ENCODE assay signal across 8 cellular contexts in genomic region chr15:70504305-70504951, GRCh38.
DNase-seq lines count a peak whose midpoint lies in the region; ATAC-seq, FAIRE-seq and TF ChIP-seq lines count a peak whose summit lies in the region.

No MANE protein-coding gene starts in this region.

- no peaks in the 10 kb centered on the region for H3K36me3 ChIP-seq in liver (ENCODE audit: control insufficient read depth in 4 of 4, insufficient read depth in 3 of 4, low read depth in 1 of 4, low read length in 3 of 4)
- H3K36me3 ChIP-seq in HepG2 (replicated peaks in 1 of 2; ENCODE audit: control insufficient read depth in 1 of 2, insufficient read depth in 2 of 2, low read length in 2 of 2): no peaks in the 10 kb centered on the region
- H3K36me3 ChIP-seq in neuronal stem cell (replicated peaks in 1 of 2; ENCODE audit: control insufficient read depth in 2 of 2, insufficient read depth in 2 of 2, low read length in 2 of 2): no peaks in the 10 kb centered on the region

- H3K36me3 Mint-ChIP-seq in chondrocyte (ENCODE audit: low read depth) (no peaks in the 10 kb centered on the region), endothelial cell (ENCODE audit: low read depth, unreplicated experiment) (no peaks in the 10 kb centered on the region)

- no peaks in the 10 kb centered on the region; the same call in 1 of the 2 replicates for H4K20me1 ChIP-seq in HepG2 (ENCODE audit: insufficient read depth, low read length)

- BruUV-seq in HepG2 (replicated peaks; lab: Mats Ljungman, UMichigan): no TSS peak

- no peak overlapping the region for H2BK120ac ChIP-seq in neuronal stem cell (ENCODE audit: low read depth, low read length)

- in situ Hi-C loops in HepG2 (cut with HindIII; ENCODE audit: extremely low pct_ligation_motif_present, low pct_unique_long_range_greater_than_20kb): no loop called here

- peaks cover 0 to 14% (median under 1%) of the 10 kb centered on the region in 4 donors for H3K4me1 ChIP-seq in liver (ENCODE audit: control insufficient read depth in 4 of 4, insufficient read depth in 4 of 4, low read length in 3 of 4)
- peaks cover 21% of the 10 kb centered on the region for H3K4me1 ChIP-seq in HepG2 (ENCODE audit: insufficient read depth, low read length)
- peaks cover 0 to 17% of the 10 kb centered on the region in 2 donors for H3K4me1 ChIP-seq in neuronal stem cell (ENCODE audit: control insufficient read depth in 2 of 2, insufficient read depth in 1 of 2, low read depth in 1 of 2, low read length in 2 of 2)

- H3K4me2 ChIP-seq in HepG2 (ENCODE audit: low read depth, low read length): no peak overlapping the region
- no peak overlapping the region for H3K4me2 ChIP-seq in neuronal stem cell (ENCODE audit: insufficient read depth, low read length, poor library complexity, severe bottlenecking)

- no peak for ATAC-seq in HepG2
- peak; percentile 48 for ATAC-seq in HG02623 (IDR thresholded peaks at IDR 0.05; ENCODE audit: unreplicated experiment)

- H3K14ac ChIP-seq in neuronal stem cell (ENCODE audit: low read length): peak overlapping the region; percentile 73

- H3K27me3 Mint-ChIP-seq in chondrocyte (ENCODE audit: low read depth): no peaks in the 10 kb centered on the region
- H3K27me3 Mint-ChIP-seq in endothelial cell (ENCODE audit: unreplicated experiment): no peaks in the 10 kb centered on the region

- H3K4me3 ChIP-seq in liver (ENCODE audit: low read depth in 1 of 3, low read length in 3 of 3): no peak overlapping the region
- H3K4me3 ChIP-seq in HepG2 (replicated peaks in 1 of 3; ENCODE audit: insufficient read depth in 1 of 3, low read depth in 2 of 3, low read length in 3 of 3): no peak overlapping the region
- H3K4me3 ChIP-seq in neuronal stem cell (ENCODE audit: low read length in 2 of 2): no peak overlapping the region

- H2BK15ac ChIP-seq in neuronal stem cell (ENCODE audit: low read length): peak overlapping the region; percentile 47

- CTCF ChIA-PET in HepG2 (lab: Yijun Ruan, JAX; ENCODE audit: low intra/inter-chr PET ratio, low total read pairs): no interaction called here

- FAIRE-seq in HepG2 (lab: Jason Lieb, UNC): no peak

- H3K4ac ChIP-seq in neuronal stem cell (ENCODE audit: low read length): no peak overlapping the region

- TF ChIP-seq EP300 in HepG2 (IDR thresholded peaks at IDR 0.05; ENCODE audit: low read depth in 2 of 2, low read length in 2 of 2) (no peak), HepG2 (CRISPR knock-in tag; IDR thresholded peaks at IDR 0.05; ENCODE audit: borderline replicate concordance) (no peak)

- H3K27ac Mint-ChIP-seq in chondrocyte (ENCODE audit: unreplicated experiment): peak overlapping the region; percentile 57
- H3K27ac Mint-ChIP-seq in endothelial cell (ENCODE audit: unreplicated experiment): no peak overlapping the region

- no peak overlapping the region for H4K91ac ChIP-seq in neuronal stem cell (ENCODE audit: low read depth, low read length, poor library complexity)

- TF ChIP-seq RAD21 in liver (IDR thresholded peaks at IDR 0.05) (no peak), HepG2 (CRISPR knock-in tag; IDR thresholded peaks at IDR 0.05) (no peak)

- no peak overlapping the region for H3K4me3 Mint-ChIP-seq in chondrocyte (ENCODE audit: unreplicated experiment)
- H3K4me3 Mint-ChIP-seq in endothelial cell (ENCODE audit: unreplicated experiment): no peak overlapping the region

- peak overlapping the region; percentile 65 for H2AK5ac ChIP-seq in neuronal stem cell (ENCODE audit: low read depth, low read length)

- no peaks in the 10 kb centered on the region for H3K27me3 ChIP-seq in liver (ENCODE audit: control insufficient read depth in 4 of 4, insufficient read depth in 4 of 4, low read length in 3 of 4)
- peaks cover 2 to 14% of the 10 kb centered on the region in 2 experiments; a peak in 3 of 5 replicates for H3K27me3 ChIP-seq in HepG2 (ENCODE audit: control insufficient read depth in 1 of 2, insufficient read depth in 2 of 2, low read length in 2 of 2)
- H3K27me3 ChIP-seq in neuronal stem cell (ENCODE audit: control insufficient read depth in 3 of 3, insufficient read depth in 3 of 3, low read depth in 1 of 3, low read length in 3 of 3): peaks cover 0 to 3% (median 0%) of the 10 kb centered on the region in 3 experiments

- H2BK12ac ChIP-seq in neuronal stem cell (ENCODE audit: low read length): no peak overlapping the region

- H2AFZ ChIP-seq in HepG2 (ENCODE audit: low read length) (no peak overlapping the region), neuronal stem cell (ENCODE audit: low read length) (no peak overlapping the region)

- H3K79me2 ChIP-seq in HepG2 (ENCODE audit: insufficient read depth, low read length): no peaks in the 10 kb centered on the region

- H3K18ac ChIP-seq in neuronal stem cell (ENCODE audit: low read length): peak overlapping the region; percentile 65

- intact Hi-C loops in HepG2 (cut with micrococcal nuclease; ENCODE audit: unreplicated experiment): no loop called here

- no peak for TF ChIP-seq CTCF in liver (IDR thresholded peaks at IDR 0.05; ENCODE audit: low read depth, low read length, missing input control)
- no peak for TF ChIP-seq CTCF in HepG2 (CRISPR knock-in tag; IDR thresholded peaks at IDR 0.05)
- TF ChIP-seq CTCF in chondrocyte (IDR thresholded peaks at IDR 0.05): no peak
- no peak for TF ChIP-seq CTCF in endothelial cell (IDR thresholded peaks at IDR 0.05; ENCODE audit: unreplicated experiment)

- H3K79me1 ChIP-seq in neuronal stem cell (ENCODE audit: low read depth, low read length): no peaks in the 10 kb centered on the region

- H3K9me3 Mint-ChIP-seq in chondrocyte (ENCODE audit: low read depth) (peaks cover 3% of the 10 kb centered on the region), endothelial cell (ENCODE audit: unreplicated experiment) (no peaks in the 10 kb centered on the region)

- H4K8ac ChIP-seq in neuronal stem cell (ENCODE audit: low read depth, low read length): no peak overlapping the region

- TF ChIP-seq POLR2A in HepG2 (IDR thresholded peaks at IDR 0.05; ENCODE audit: insufficient read depth in 1 of 2, low read depth in 2 of 2, low read length in 2 of 2): no peak

- H3K27ac ChIP-seq in liver (ENCODE audit: low read depth in 1 of 2, low read length in 2 of 2): peak overlapping the region in 1 of 2 donors; percentile 29
- H3K27ac ChIP-seq in HepG2 (ENCODE audit: extremely low read length, insufficient read depth, low read length): no peak overlapping the region
- no peak overlapping the region for H3K27ac ChIP-seq in neuronal stem cell (replicated peaks; ENCODE audit: low read length)

- H3K4me1 Mint-ChIP-seq in chondrocyte (ENCODE audit: low read depth) (peaks cover 76% of the 10 kb centered on the region), endothelial cell (ENCODE audit: unreplicated experiment) (peaks cover 31% of the 10 kb centered on the region)

- H3K9me3 ChIP-seq in liver (ENCODE audit: control insufficient read depth in 4 of 4, low read length in 3 of 4): no peaks in the 10 kb centered on the region
- H3K9me3 ChIP-seq in HepG2 (ENCODE audit: low read length): no peaks in the 10 kb centered on the region; the same call in 1 of the 2 replicates
- peaks cover 0 to 3% of the 10 kb centered on the region in 2 donors for H3K9me3 ChIP-seq in neuronal stem cell (replicated peaks in 1 of 2; ENCODE audit: control insufficient read depth in 2 of 2, insufficient read depth in 1 of 2, low read depth in 1 of 2, low read length in 2 of 2)

- no peak overlapping the region for H3K23ac ChIP-seq in neuronal stem cell (ENCODE audit: low read depth, low read length, poor library complexity)

- no peak for DNase-seq in HepG2 (ENCODE audit: low spot score)
- peak; percentile 15 for DNase-seq in NCI-H69 (lab: John Stamatoyannopoulos, UW)
- peak; percentile 79 for DNase-seq in chondrocyte (ENCODE audit: low spot score)
- DNase-seq in neuronal stem cell (ENCODE audit: low spot score): no peak
- DNase-seq in NCI-H1105 (lab: John Stamatoyannopoulos, UW): no peak
- DNase-seq in endothelial cell (ENCODE audit: low spot score): no peak

- no peak overlapping the region for H2BK5ac ChIP-seq in neuronal stem cell (ENCODE audit: low read length)

- H3K9ac ChIP-seq in liver (ENCODE audit: low read depth in 1 of 2, low read length in 2 of 2) (no peak overlapping the region), HepG2 (ENCODE audit: insufficient read depth, low read depth, low read length) (no peak overlapping the region), neuronal stem cell (ENCODE audit: low read depth, low read length, poor library complexity) (no peak overlapping the region)

- 54% methylated on average over 9 of the region's 9 CpGs for WGBS in liver
- 21% methylated on average over 2 of the region's 9 CpGs for WGBS in HepG2 (ENCODE audit: low lambda C conversion rate)
- no CpG with 5 or more reads among the region's 9 CpGs for WGBS in neuronal stem cell (ENCODE audit: extremely low coverage in 2 of 2, insufficient read length in 2 of 2, insufficient replicate concordance in 1 of 2), 2 donors

- POLR2A ChIA-PET in HepG2 (lab: Yijun Ruan, JAX): no interaction called here

TF ChIP-seq in liver, 16 proteins besides CTCF, POLR2A, EP300 and RAD21 (continues in another document):
- no peak for TF ChIP-seq FOXA2 (IDR thresholded peaks at IDR 0.05)

TF ChIP-seq in HepG2, 621 proteins besides CTCF, POLR2A, EP300 and RAD21 (continues in another document):
- TF ChIP-seq E2F5 (CRISPR knock-in tag; conservative IDR thresholded peaks at IDR 0.05) (no peak), PLRG1 (conservative IDR thresholded peaks at IDR 0.05) (no peak), ZNF253 (CRISPR knock-in tag; IDR thresholded peaks at IDR 0.05; ENCODE audit: borderline replicate concordance) (no peak), SIX1 (CRISPR knock-in tag; IDR thresholded peaks at IDR 0.05; ENCODE audit: borderline replicate concordance) (no peak), RFXAP (CRISPR knock-in tag; IDR thresholded peaks at IDR 0.05; ENCODE audit: borderline replicate concordance) (no peak), THAP11 (CRISPR knock-in tag; IDR thresholded peaks at IDR 0.05) (no peak), SNAPC5 (CRISPR knock-in tag; IDR thresholded peaks at IDR 0.05; ENCODE audit: borderline replicate concordance) (no peak)

Comparison
In these comparisons a context has a peak if more than half of its experiments do, and no peak if none do; other contexts are left out.
1. DNase-seq: peak in NCI-H69 (single experiment) and chondrocyte (single experiment); none in HepG2 (single experiment), neuronal stem cell (single experiment), NCI-H1105 (single experiment) and endothelial cell (single experiment).